ENCODE assay signal across 27 cellular contexts in the genomic region with DNA sequence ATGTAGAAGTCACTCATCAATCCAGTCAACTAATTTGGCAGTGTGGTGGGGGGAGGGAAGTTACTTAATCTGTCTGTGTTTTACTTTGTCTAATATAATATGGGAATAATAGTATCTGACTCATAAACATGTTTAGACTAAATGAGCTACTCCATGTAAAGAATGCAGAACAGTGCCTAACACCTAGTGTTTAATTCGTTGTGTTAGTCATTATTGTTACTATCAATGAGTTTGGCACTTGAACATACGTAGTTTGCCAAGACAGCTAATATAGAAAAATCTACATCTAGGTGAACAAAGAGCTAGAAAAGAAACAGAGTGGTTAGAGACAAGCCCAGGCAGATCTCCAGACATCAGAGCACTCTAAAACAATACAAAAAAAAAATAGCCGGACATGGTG.
"Had no signal": no experiment of that assay in that cellular context is flagged by ENCODE, and none has a peak within 500 bp of the region (broad histone marks: within the 10 kb centered on the region; RNA-seq: fewer than 3 reads in every experiment).

No MANE protein-coding gene starts in this region.

- H3K9me3 ChIP-seq: gastrocnemius medialis had no signal

- H3K4me1 ChIP-seq: adrenal gland, body of pancreas, gastrocnemius medialis had no signal

- ATAC-seq: activated CD4-positive, alpha-beta T cell treated with anti-CD3 and anti-CD28 coated beads for 36 hours; activated CD8-positive, alpha-beta memory T cell treated with anti-CD3 and anti-CD28 coated beads, Interleukin-2, amount 10 ng/mL, durations not matched to agents 7 days and 5 days; activated CD8-positive, alpha-beta T cell treated with anti-CD3 and anti-CD28 coated beads, Interleukin-2, amount 10 ng/mL, durations not matched to agents 7 days and 5 days; activated naive CD8-positive, alpha-beta T cell treated with anti-CD3 and anti-CD28 coated beads, Interleukin-2, amount 50 U/mL, for 24 hours; body of pancreas; gastrocnemius medialis; heart left ventricle had no signal

- H3K27ac ChIP-seq: adrenal gland, body of pancreas, coronary artery, dorsolateral prefrontal cortex, gastrocnemius medialis, heart left ventricle had no signal

- H3K27me3 ChIP-seq: adrenal gland, body of pancreas, dorsolateral prefrontal cortex, gastrocnemius medialis had no signal

- H3K4me3 ChIP-seq: adrenal gland, body of pancreas, coronary artery, dorsolateral prefrontal cortex, gastrocnemius medialis, heart left ventricle had no signal

- DNase-seq: activated CD4-positive, alpha-beta memory T cell treated with anti-CD3 and anti-CD28 coated beads for 36 hours; activated CD4-positive, alpha-beta T cell treated with anti-CD3 and anti-CD28 coated beads for 36 hours; activated CD4-positive, alpha-beta T cell treated with anti-CD3 and anti-CD28 coated beads, Interleukin-2, amount 10 ng/mL, durations not matched to agents 24 days and 14 days; activated CD4-positive, CD25-positive, alpha-beta regulatory T cell; activated CD4-positive, CD25-positive, alpha-beta regulatory T cell treated with anti-CD3 and anti-CD28 coated beads, Interleukin-2, amount 50 U/mL, for 72 hours; activated CD8-positive, alpha-beta memory T cell treated with anti-CD3 and anti-CD28 coated beads, Interleukin-2, amount 10 ng/mL, durations not matched to agents 7 days and 5 days; activated CD8-positive, alpha-beta memory T cell treated with anti-CD3 and anti-CD28 coated beads, Interleukin-2, amount 50 U/mL, for 4 hours; activated CD8-positive, alpha-beta T cell treated with anti-CD3 and anti-CD28 coated beads, Interleukin-2, amount 10 ng/mL, durations not matched to agents 7 days and 5 days; activated effector memory CD4-positive, alpha-beta T cell treated with anti-CD3 and anti-CD28 coated beads, Interleukin-2, amount 50 U/mL, for 16 hours; activated naive CD4-positive, alpha-beta T cell treated with anti-CD3 and anti-CD28 coated beads for 36 hours; activated naive CD8-positive, alpha-beta T cell treated with anti-CD3 and anti-CD28 coated beads for 36 hours; activated naive CD8-positive, alpha-beta T cell treated with anti-CD3 and anti-CD28 coated beads, Interleukin-2, amount 50 U/mL, for 24 hours; activated T-cell treated with anti-CD3 and anti-CD28 coated beads, Interleukin-2, amount 50 U/mL, for 1 hour; activated T-cell treated with anti-CD3 and anti-CD28 coated beads, Interleukin-2, amount 50 U/mL, for 48 hours; adrenal gland; amygdala; aorta; body of pancreas; dorsolateral prefrontal cortex; effector memory CD4-positive, alpha-beta T cell; endodermal cell; foreskin fibroblast; gastrocnemius medialis; glutamatergic neuron; heart left ventricle; T-helper 2 cell had no signal

- H3K36me3 ChIP-seq: adrenal gland, gastrocnemius medialis, heart left ventricle had no signal
